In the genomic region with DNA sequence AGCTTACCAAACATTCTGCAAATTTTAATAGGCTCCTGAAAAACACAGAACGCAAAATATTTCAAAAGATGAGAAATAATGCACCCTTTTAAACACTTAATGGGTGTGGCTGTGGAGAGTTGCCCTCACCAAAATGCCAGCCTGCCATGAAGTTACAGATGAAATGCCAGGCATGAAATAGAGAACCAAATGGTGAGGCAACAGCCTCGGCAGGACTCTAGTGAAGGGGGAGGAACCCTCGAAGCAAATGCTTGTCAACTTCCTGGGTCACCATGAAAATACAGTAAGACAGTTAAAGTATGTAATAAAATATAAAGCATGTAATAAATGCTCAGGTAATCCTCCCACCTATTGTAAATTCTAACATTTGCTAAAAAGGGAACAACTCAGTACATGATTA, we compare ENCODE assay signal across 1 cellular context.
A peak's percentile ranks its signal among the peaks of the same experiment; 100 is the strongest.
TF ChIP-seq lines count a peak whose summit lies in the region.

No MANE protein-coding gene starts in this region.

TF ChIP-seq in H1, 55 proteins besides CTCF, POLR2A, EP300 and RAD21:
- TF ChIP-seq ZNF274 (IDR thresholded peaks at IDR 0.05; ENCODE audit: borderline replicate concordance, extremely low read depth, low read length): no peak
- no peak for TF ChIP-seq MAFK (IDR thresholded peaks at IDR 0.05; ENCODE audit: low read depth, low read length)
- 0 out of 2 replicates have a peak, but pooled peaks have one; percentile 6 for TF ChIP-seq CEBPB (IDR thresholded peaks at IDR 0.05; ENCODE audit: low read depth, low read length)
- no peak for TF ChIP-seq CHD1 (IDR thresholded peaks at IDR 0.05; ENCODE audit: low read depth, low read length)
- no peak for TF ChIP-seq CBX5 (IDR thresholded peaks at IDR 0.05; ENCODE audit: low read depth, low read length)
